ENCODE assay signal across 1 cellular context in the genomic region with DNA sequence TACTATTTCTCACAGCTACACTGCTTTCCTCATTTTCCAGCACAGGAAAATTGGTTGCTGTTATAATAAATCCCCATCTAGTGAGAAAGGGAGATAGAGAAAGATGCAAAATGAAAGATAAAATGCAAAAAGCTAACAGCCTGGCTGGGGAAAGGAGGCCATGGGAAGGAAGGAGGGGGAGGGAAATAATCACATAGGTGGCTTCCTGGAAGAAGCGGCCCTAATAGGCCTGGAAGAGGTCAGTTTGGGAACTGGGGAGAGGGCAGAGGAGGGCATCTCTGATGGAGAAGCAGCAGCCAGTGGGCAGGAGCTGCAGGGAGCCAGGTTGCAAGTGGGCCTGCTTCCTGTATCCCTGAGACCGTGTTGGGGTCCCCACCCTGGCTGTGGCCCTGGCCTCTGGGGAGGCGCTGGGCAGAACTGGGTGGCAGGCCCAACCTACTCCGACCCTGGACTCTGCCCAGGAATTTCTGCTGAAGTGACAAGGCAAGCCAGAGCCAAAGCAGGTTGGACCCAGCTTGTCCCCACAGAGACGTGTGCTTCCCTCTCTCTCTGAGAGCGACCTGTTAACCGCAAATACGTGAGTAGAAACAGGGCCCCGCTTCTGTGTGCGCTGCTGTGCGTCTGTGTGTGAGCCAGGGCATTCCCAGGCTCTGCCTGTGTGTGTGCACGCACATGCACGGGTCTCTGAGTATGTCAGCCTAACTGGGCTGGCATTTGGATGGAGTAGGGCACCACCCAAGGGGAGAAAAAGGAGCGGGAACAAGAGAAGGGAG.
A peak's percentile ranks its signal among the peaks of the same experiment; 100 is the strongest.
TF ChIP-seq lines count a peak whose summit lies in the region.

No MANE protein-coding gene starts in this region.

TF ChIP-seq in HepG2, 621 proteins besides CTCF, POLR2A, EP300 and RAD21 (continued from another document and continues in another):
- TF ChIP-seq, protein P1, sequence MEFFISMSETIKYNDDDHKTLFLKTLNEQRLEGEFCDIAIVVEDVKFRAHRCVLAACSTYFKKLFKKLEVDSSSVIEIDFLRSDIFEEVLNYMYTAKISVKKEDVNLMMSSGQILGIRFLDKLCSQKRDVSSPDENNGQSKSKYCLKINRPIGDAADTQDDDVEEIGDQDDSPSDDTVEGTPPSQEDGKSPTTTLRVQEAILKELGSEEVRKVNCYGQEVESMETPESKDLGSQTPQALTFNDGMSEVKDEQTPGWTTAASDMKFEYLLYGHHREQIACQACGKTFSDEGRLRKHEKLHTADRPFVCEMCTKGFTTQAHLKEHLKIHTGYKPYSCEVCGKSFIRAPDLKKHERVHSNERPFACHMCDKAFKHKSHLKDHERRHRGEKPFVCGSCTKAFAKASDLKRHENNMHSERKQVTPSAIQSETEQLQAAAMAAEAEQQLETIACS (CRISPR knock-in tag; IDR thresholded peaks at IDR 0.05), result no peak
- TF ChIP-seq, protein P2, sequence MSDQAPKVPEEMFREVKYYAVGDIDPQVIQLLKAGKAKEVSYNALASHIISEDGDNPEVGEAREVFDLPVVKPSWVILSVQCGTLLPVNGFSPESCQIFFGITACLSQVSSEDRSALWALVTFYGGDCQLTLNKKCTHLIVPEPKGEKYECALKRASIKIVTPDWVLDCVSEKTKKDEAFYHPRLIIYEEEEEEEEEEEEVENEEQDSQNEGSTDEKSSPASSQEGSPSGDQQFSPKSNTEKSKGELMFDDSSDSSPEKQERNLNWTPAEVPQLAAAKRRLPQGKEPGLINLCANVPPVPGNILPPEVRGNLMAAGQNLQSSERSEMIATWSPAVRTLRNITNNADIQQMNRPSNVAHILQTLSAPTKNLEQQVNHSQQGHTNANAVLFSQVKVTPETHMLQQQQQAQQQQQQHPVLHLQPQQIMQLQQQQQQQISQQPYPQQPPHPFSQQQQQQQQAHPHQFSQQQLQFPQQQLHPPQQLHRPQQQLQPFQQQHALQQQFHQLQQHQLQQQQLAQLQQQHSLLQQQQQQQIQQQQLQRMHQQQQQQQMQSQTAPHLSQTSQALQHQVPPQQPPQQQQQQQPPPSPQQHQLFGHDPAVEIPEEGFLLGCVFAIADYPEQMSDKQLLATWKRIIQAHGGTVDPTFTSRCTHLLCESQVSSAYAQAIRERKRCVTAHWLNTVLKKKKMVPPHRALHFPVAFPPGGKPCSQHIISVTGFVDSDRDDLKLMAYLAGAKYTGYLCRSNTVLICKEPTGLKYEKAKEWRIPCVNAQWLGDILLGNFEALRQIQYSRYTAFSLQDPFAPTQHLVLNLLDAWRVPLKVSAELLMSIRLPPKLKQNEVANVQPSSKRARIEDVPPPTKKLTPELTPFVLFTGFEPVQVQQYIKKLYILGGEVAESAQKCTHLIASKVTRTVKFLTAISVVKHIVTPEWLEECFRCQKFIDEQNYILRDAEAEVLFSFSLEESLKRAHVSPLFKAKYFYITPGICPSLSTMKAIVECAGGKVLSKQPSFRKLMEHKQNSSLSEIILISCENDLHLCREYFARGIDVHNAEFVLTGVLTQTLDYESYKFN (CRISPR knock-in tag; conservative IDR thresholded peaks at IDR 0.05), result peak; percentile 86
- TF ChIP-seq HDAC1 (CRISPR knock-in tag; IDR thresholded peaks at IDR 0.05) (no peak; the same call in 1 of the 2 replicates), GPN1 (CRISPR knock-in tag; IDR thresholded peaks at IDR 0.05; ENCODE audit: borderline replicate concordance) (no peak), STAG1 (CRISPR knock-in tag; IDR thresholded peaks at IDR 0.05) (no peak), MAFF (IDR thresholded peaks at IDR 0.05; ENCODE audit: low read depth, low read length) (peak; percentile 49; the same call in 1 of the 2 replicates), SMAD9 (CRISPR knock-in tag; IDR thresholded peaks at IDR 0.05) (no peak), ZNF878 (CRISPR knock-in tag; IDR thresholded peaks at IDR 0.05) (no peak), PCBP1 (IDR thresholded peaks at IDR 0.05; ENCODE audit: borderline replicate concordance, low read depth, low read length) (no peak), RFXAP (CRISPR knock-in tag; IDR thresholded peaks at IDR 0.05; ENCODE audit: borderline replicate concordance) (no peak), XRCC5 (optimal IDR thresholded peaks at IDR 0.05; ENCODE audit: low read length) (no peak), GTF3A (CRISPR knock-in tag; conservative IDR thresholded peaks at IDR 0.05) (no peak), RARG (CRISPR knock-in tag; IDR thresholded peaks at IDR 0.05; ENCODE audit: low read depth) (no peak), KDM3A (CRISPR knock-in tag; IDR thresholded peaks at IDR 0.05; ENCODE audit: low read depth) (peak; percentile 64; the same call in 1 of the 2 replicates), PAF1 (CRISPR knock-in tag; IDR thresholded peaks at IDR 0.05) (no peak), ZSCAN30 (CRISPR knock-in tag; IDR thresholded peaks at IDR 0.05) (no peak), CHD4 (IDR thresholded peaks at IDR 0.05; ENCODE audit: borderline replicate concordance, low read length) (no peak), ZMYM2 (CRISPR knock-in tag; IDR thresholded peaks at IDR 0.05) (no peak), CENPT (CRISPR knock-in tag; IDR thresholded peaks at IDR 0.05; ENCODE audit: low read depth) (no peak), NFIB (CRISPR knock-in tag; IDR thresholded peaks at IDR 0.05; ENCODE audit: borderline replicate concordance) (no peak), TMF1 (CRISPR knock-in tag; IDR thresholded peaks at IDR 0.05; ENCODE audit: low read depth) (no peak), ZNF607 (CRISPR knock-in tag; IDR thresholded peaks at IDR 0.05; ENCODE audit: borderline replicate concordance) (no peak), ZNF614 (CRISPR knock-in tag; IDR thresholded peaks at IDR 0.05; ENCODE audit: borderline replicate concordance) (no peak), ZNF446 (CRISPR knock-in tag; IDR thresholded peaks at IDR 0.05) (no peak), ZBTB1 (CRISPR knock-in tag; IDR thresholded peaks at IDR 0.05; ENCODE audit: borderline replicate concordance) (no peak), ZNF747 (CRISPR knock-in tag; IDR thresholded peaks at IDR 0.05; ENCODE audit: borderline replicate concordance) (peak; percentile 60; the same call in 1 of the 2 replicates), ZFP36 (IDR thresholded peaks at IDR 0.05; ENCODE audit: borderline replicate concordance, low read depth, low read length, partially characterized antibody) (peak; percentile 71), HNRNPH1 (optimal IDR thresholded peaks at IDR 0.05; ENCODE audit: low read depth, low read length) (no peak), BHLHE40 (IDR thresholded peaks at IDR 0.05; ENCODE audit: low read length) (peak; percentile 20; the same call in 1 of the 2 replicates), ZNF207 (IDR thresholded peaks at IDR 0.05; ENCODE audit: borderline replicate concordance) (no peak), PCBP2 (optimal IDR thresholded peaks at IDR 0.05; ENCODE audit: low read depth, low read length, poor library complexity, severe bottlenecking) (no peak)
- TF ChIP-seq, protein P3, sequence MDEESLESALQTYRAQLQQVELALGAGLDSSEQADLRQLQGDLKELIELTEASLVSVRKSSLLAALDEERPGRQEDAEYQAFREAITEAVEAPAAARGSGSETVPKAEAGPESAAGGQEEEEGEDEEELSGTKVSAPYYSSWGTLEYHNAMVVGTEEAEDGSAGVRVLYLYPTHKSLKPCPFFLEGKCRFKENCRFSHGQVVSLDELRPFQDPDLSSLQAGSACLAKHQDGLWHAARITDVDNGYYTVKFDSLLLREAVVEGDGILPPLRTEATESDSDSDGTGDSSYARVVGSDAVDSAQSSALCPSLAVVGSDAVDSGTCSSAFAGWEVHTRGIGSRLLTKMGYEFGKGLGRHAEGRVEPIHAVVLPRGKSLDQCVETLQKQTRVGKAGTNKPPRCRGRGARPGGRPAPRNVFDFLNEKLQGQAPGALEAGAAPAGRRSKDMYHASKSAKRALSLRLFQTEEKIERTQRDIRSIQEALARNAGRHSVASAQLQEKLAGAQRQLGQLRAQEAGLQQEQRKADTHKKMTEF (CRISPR knock-in tag; IDR thresholded peaks at IDR 0.05), result peak; percentile 56
- TF ChIP-seq, protein P4, sequence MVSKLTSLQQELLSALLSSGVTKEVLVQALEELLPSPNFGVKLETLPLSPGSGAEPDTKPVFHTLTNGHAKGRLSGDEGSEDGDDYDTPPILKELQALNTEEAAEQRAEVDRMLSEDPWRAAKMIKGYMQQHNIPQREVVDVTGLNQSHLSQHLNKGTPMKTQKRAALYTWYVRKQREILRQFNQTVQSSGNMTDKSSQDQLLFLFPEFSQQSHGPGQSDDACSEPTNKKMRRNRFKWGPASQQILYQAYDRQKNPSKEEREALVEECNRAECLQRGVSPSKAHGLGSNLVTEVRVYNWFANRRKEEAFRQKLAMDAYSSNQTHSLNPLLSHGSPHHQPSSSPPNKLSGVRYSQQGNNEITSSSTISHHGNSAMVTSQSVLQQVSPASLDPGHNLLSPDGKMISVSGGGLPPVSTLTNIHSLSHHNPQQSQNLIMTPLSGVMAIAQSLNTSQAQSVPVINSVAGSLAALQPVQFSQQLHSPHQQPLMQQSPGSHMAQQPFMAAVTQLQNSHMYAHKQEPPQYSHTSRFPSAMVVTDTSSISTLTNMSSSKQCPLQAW (CRISPR knock-in tag; IDR thresholded peaks at IDR 0.05), result peak; percentile 86
- TF ChIP-seq, protein P5, sequence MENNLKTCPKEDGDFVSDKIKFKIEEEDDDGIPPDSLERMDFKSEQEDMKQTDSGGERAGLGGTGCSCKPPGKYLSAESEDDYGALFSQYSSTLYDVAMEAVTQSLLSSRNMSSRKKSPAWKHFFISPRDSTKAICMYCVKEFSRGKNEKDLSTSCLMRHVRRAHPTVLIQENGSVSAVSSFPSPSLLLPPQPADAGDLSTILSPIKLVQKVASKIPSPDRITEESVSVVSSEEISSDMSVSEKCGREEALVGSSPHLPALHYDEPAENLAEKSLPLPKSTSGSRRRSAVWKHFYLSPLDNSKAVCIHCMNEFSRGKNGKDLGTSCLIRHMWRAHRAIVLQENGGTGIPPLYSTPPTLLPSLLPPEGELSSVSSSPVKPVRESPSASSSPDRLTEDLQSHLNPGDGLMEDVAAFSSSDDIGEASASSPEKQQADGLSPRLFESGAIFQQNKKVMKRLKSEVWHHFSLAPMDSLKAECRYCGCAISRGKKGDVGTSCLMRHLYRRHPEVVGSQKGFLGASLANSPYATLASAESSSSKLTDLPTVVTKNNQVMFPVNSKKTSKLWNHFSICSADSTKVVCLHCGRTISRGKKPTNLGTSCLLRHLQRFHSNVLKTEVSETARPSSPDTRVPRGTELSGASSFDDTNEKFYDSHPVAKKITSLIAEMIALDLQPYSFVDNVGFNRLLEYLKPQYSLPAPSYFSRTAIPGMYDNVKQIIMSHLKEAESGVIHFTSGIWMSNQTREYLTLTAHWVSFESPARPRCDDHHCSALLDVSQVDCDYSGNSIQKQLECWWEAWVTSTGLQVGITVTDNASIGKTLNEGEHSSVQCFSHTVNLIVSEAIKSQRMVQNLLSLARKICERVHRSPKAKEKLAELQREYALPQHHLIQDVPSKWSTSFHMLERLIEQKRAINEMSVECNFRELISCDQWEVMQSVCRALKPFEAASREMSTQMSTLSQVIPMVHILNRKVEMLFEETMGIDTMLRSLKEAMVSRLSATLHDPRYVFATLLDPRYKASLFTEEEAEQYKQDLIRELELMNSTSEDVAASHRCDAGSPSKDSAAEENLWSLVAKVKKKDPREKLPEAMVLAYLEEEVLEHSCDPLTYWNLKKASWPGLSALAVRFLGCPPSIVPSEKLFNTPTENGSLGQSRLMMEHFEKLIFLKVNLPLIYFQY (CRISPR knock-in tag; IDR thresholded peaks at IDR 0.05; ENCODE audit: borderline replicate concordance), result 0 out of 2 replicates have a peak, but pooled peaks have one; percentile 41
- TF ChIP-seq, protein P6, sequence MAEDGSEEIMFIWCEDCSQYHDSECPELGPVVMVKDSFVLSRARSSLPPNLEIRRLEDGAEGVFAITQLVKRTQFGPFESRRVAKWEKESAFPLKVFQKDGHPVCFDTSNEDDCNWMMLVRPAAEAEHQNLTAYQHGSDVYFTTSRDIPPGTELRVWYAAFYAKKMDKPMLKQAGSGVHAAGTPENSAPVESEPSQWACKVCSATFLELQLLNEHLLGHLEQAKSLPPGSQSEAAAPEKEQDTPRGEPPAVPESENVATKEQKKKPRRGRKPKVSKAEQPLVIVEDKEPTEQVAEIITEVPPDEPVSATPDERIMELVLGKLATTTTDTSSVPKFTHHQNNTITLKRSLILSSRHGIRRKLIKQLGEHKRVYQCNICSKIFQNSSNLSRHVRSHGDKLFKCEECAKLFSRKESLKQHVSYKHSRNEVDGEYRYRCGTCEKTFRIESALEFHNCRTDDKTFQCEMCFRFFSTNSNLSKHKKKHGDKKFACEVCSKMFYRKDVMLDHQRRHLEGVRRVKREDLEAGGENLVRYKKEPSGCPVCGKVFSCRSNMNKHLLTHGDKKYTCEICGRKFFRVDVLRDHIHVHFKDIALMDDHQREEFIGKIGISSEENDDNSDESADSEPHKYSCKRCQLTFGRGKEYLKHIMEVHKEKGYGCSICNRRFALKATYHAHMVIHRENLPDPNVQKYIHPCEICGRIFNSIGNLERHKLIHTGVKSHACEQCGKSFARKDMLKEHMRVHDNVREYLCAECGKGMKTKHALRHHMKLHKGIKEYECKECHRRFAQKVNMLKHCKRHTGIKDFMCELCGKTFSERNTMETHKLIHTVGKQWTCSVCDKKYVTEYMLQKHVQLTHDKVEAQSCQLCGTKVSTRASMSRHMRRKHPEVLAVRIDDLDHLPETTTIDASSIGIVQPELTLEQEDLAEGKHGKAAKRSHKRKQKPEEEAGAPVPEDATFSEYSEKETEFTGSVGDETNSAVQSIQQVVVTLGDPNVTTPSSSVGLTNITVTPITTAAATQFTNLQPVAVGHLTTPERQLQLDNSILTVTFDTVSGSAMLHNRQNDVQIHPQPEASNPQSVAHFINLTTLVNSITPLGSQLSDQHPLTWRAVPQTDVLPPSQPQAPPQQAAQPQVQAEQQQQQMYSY (CRISPR knock-in tag; IDR thresholded peaks at IDR 0.05), result no peak
- TF ChIP-seq, protein P7, sequence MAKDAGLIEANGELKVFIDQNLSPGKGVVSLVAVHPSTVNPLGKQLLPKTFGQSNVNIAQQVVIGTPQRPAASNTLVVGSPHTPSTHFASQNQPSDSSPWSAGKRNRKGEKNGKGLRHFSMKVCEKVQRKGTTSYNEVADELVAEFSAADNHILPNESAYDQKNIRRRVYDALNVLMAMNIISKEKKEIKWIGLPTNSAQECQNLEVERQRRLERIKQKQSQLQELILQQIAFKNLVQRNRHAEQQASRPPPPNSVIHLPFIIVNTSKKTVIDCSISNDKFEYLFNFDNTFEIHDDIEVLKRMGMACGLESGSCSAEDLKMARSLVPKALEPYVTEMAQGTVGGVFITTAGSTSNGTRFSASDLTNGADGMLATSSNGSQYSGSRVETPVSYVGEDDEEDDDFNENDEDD (CRISPR knock-in tag; IDR thresholded peaks at IDR 0.05; ENCODE audit: borderline replicate concordance), result peak; percentile 22; the same call in 1 of the 2 replicates
- TF ChIP-seq, protein P8, sequence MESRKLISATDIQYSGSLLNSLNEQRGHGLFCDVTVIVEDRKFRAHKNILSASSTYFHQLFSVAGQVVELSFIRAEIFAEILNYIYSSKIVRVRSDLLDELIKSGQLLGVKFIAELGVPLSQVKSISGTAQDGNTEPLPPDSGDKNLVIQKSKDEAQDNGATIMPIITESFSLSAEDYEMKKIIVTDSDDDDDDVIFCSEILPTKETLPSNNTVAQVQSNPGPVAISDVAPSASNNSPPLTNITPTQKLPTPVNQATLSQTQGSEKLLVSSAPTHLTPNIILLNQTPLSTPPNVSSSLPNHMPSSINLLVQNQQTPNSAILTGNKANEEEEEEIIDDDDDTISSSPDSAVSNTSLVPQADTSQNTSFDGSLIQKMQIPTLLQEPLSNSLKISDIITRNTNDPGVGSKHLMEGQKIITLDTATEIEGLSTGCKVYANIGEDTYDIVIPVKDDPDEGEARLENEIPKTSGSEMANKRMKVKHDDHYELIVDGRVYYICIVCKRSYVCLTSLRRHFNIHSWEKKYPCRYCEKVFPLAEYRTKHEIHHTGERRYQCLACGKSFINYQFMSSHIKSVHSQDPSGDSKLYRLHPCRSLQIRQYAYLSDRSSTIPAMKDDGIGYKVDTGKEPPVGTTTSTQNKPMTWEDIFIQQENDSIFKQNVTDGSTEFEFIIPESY (CRISPR knock-in tag; IDR thresholded peaks at IDR 0.05), result no peak; the same call in 1 of the 2 replicates
- TF ChIP-seq, protein P9, sequence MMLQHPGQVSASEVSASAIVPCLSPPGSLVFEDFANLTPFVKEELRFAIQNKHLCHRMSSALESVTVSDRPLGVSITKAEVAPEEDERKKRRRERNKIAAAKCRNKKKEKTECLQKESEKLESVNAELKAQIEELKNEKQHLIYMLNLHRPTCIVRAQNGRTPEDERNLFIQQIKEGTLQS (CRISPR knock-in tag; IDR thresholded peaks at IDR 0.05), result no peak
